In the genomic region with DNA sequence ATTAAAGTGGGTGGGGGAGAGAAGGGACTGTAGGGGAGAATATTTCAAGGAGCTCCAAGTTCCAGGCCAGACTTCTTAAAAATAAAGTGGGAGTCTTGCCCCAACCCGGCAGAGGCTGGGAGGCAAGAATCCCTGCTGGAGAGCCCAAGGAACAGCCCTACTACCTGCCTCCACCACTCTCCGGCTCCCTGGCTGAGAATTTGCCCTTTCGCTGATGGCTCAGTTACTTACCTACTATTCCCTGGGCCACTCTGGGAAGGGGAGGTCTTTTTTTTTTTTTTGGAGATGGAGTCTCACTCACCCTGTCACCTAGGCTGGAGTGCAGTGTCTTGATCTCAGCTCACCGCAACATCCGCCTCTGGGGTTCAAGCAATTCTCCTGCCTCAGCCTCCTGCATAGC, we compare ENCODE assay signal across 14 cellular contexts. TPM values are rescaled to one million over a fixed set of nuclear protein-coding genes. Genes with fewer than 3 reads are reported as not detected.
"Had no signal": no experiment of that assay in that cellular context is flagged by ENCODE, and none has a peak within 500 bp of the region (broad histone marks: within the 10 kb centered on the region; RNA-seq: fewer than 3 reads in every experiment).

No MANE protein-coding gene starts in this region.

- H3K36me3 ChIP-seq: brain microvascular endothelial cell, left lung, pancreas, sigmoid colon, spleen had no signal

- H3K9me3 ChIP-seq: left lung, pancreas, sigmoid colon had no signal

- H3K27me3 ChIP-seq: brain microvascular endothelial cell, pancreas, sigmoid colon had no signal

- H3K27ac ChIP-seq: brain microvascular endothelial cell, left lung, pancreas, sigmoid colon, SK-N-MC, spleen had no signal

- H3K4me3 ChIP-seq: left lung, pancreas, sigmoid colon, SK-N-MC, spleen had no signal

- ATAC-seq: left lung; pancreas; stimulated activated naive B cell treated with anti-CD40 and anti-IgM and Interleukin-4, amounts not matched to agents 10 μg/mL and 1 μg/mL and 100 μg/mL, for 72 hours had no signal

- DNase-seq: activated T-cell treated with anti-CD3 and anti-CD28 coated beads, Interleukin-2, amount 50 U/mL, for 1 hour; effector memory CD4-positive, alpha-beta T cell; hypothalamus; stimulated activated naive B cell treated with anti-CD40 and anti-IgM and Interleukin-4, amounts not matched to agents 10 μg/mL and 1 μg/mL and 100 μg/mL, for 72 hours had no signal

RNA-seq across cellular contexts. Expression of gene MYL3, which starts 15.5 kb away (rescaled TPM):
- total RNA-seq: activated CD4-positive, alpha-beta memory T cell treated with anti-CD3 and anti-CD28 coated beads for 36 hours; glomerular endothelial cell; mononuclear cell had no signal
- polyA plus RNA-seq: keratinocyte had no signal

RNA-seq across cellular contexts. Expression of gene PTH1R, which starts 29.8 kb away (rescaled TPM):
- total RNA-seq: activated CD4-positive, alpha-beta memory T cell treated with anti-CD3 and anti-CD28 coated beads for 36 hours; glomerular endothelial cell; mononuclear cell had no signal
- polyA plus RNA-seq: keratinocyte had no signal
